12 cellular contexts compared by ENCODE assay signal in the genomic region with DNA sequence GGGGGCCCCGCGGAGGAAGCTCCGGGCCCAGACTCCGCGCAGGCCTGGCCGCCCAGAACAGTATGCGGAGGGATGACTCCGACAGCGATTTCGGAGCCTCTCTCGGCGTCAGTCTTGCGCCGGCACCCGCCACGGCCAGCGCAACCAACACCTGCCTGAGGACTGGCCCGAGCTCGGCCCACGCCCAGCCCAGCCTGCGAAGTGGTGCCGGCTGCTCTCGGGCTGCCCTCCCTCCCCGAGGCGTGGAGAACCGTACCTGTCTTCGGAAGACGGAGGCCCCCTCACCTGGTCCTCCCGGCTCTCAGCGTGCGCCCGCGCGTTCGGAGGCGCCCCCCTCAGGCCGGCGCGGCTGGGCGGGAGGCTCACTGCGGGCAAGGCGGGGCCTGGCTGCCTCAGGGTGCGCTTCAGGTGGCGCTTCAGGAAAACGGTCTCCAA. TPM values are rescaled to one million over a fixed set of nuclear protein-coding genes. Genes with fewer than 3 reads are reported as not detected.
DNase-seq lines count a peak whose midpoint lies in the region; TF ChIP-seq lines count a peak whose summit lies in the region.
"Had no signal": no experiment of that assay in that cellular context is flagged by ENCODE, and none has a peak within 500 bp of the region (broad histone marks: within the 10 kb centered on the region; RNA-seq: fewer than 3 reads in every experiment).

A gene with protein sequence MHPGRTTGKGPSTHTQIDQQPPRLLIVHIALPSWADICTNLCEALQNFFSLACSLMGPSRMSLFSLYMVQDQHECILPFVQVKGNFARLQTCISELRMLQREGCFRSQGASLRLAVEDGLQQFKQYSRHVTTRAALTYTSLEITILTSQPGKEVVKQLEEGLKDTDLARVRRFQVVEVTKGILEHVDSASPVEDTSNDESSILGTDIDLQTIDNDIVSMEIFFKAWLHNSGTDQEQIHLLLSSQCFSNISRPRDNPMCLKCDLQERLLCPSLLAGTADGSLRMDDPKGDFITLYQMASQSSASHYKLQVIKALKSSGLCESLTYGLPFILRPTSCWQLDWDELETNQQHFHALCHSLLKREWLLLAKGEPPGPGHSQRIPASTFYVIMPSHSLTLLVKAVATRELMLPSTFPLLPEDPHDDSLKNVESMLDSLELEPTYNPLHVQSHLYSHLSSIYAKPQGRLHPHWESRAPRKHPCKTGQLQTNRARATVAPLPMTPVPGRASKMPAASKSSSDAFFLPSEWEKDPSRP (minus strand): TSS at position 322 of the 435 bp plus-strand sequence. CDS start 8,055 bp downstream, outside the sequence.

- H3K27ac ChIP-seq in mesendoderm (ENCODE audit: low read depth, low read length), result no peak within 1 kb of the TSS
- no peak within 1 kb of the TSS for H3K27ac ChIP-seq in effector memory CD4-positive, alpha-beta T cell (ENCODE audit: insufficient read depth, low read length, poor library complexity, severe bottlenecking)
- H3K27ac ChIP-seq: epithelial cell of prostate, prostate gland had no signal

- H3K23ac ChIP-seq in mesendoderm (ENCODE audit: low read length), result no peak within 1 kb of the TSS

- no peaks in the 10 kb centered on the region for H3K79me2 ChIP-seq in mesendoderm (ENCODE audit: control insufficient read depth, insufficient read depth, low read length)

- H2AK5ac ChIP-seq in mesendoderm (ENCODE audit: low read length), result no peak within 1 kb of the TSS

- no peak within 1 kb of the TSS for H2BK5ac ChIP-seq in mesendoderm (ENCODE audit: low read length)

- no peak within 1 kb of the TSS for H3K18ac ChIP-seq in mesendoderm (ENCODE audit: low read length)

- H3K9me3 ChIP-seq in effector memory CD4-positive, alpha-beta T cell (ENCODE audit: control insufficient read depth, low read length), result no peaks in the 10 kb centered on the region
- H3K9me3 ChIP-seq: prostate gland had no signal

- DNase-seq in stimulated activated CD4-positive, alpha-beta T cell treated with anti-CD3 and anti-CD28 coated beads, Interleukin-15, amount 100 ng/mL, for 24 hours, result peak; percentile 20
- DNase-seq in stimulated activated CD4-positive, alpha-beta T cell treated with anti-CD3 and anti-CD28 coated beads, Interleukin-12 subunit alpha, Interleukin-12 subunit beta, amount 100 ng/mL, for 4 hours, result no peak
- DNase-seq in ecto neural progenitor cell (ENCODE audit: low spot score) (peak; percentile 58), mesendoderm (peak; percentile 71), posterior vena cava (ENCODE audit: low spot score) (no peak), superior temporal gyrus (ENCODE audit: extremely low spot score) (no peak), HEK293T (ENCODE audit: extremely low spot score) (no peak)
- no peak for DNase-seq in effector memory CD4-positive, alpha-beta T cell
- DNase-seq: CD4-positive, CD25-positive, alpha-beta regulatory T cell; NCI-H524 had no signal

- no peak within 1 kb of the TSS for H4K8ac ChIP-seq in mesendoderm (ENCODE audit: low read depth, low read length)

- H3K36me3 ChIP-seq in mesendoderm (ENCODE audit: control insufficient read depth, insufficient read depth, low read length), result no peaks in the 10 kb centered on the region
- H3K36me3 ChIP-seq in effector memory CD4-positive, alpha-beta T cell (ENCODE audit: control insufficient read depth, insufficient read depth, low read length), result no peaks in the 10 kb centered on the region
- H3K36me3 ChIP-seq: prostate gland had no signal

- WGBS in mesendoderm (ENCODE audit: extremely low coverage, insufficient coverage, low lambda C conversion rate), result no CpG with 5 or more reads among the region's 45 CpGs

- no peak within 1 kb of the TSS for H2BK120ac ChIP-seq in mesendoderm (ENCODE audit: low read depth, low read length)

- H3K4ac ChIP-seq in mesendoderm (ENCODE audit: low read depth, low read length), result no peak within 1 kb of the TSS

- H4K5ac ChIP-seq in mesendoderm (ENCODE audit: low read length), result no peak within 1 kb of the TSS

- no peaks in the 10 kb centered on the region for H3K79me1 ChIP-seq in mesendoderm (ENCODE audit: low read length)

- H3K9ac ChIP-seq in mesendoderm (ENCODE audit: low read length), result peak within 1 kb of the TSS; percentile 43

- no peak within 1 kb of the TSS for H3K4me3 ChIP-seq in mesendoderm (ENCODE audit: low read length)
- no peak within 1 kb of the TSS for H3K4me3 ChIP-seq in effector memory CD4-positive, alpha-beta T cell (ENCODE audit: insufficient read depth, low read depth, low read length, poor library complexity, severe bottlenecking)

- no peaks in the 10 kb centered on the region for H3K27me3 ChIP-seq in mesendoderm (ENCODE audit: insufficient read depth, low read length, poor library complexity)
- H3K27me3 ChIP-seq in effector memory CD4-positive, alpha-beta T cell (replicated peaks; ENCODE audit: control insufficient read depth, insufficient read depth, low read length, poor library complexity, severe bottlenecking), result no peaks in the 10 kb centered on the region

- peak within 1 kb of the TSS; percentile 19 for H3K4me2 ChIP-seq in mesendoderm (ENCODE audit: low read length)

- peak within 1 kb of the TSS; percentile 73 for H3K56ac ChIP-seq in mesendoderm (ENCODE audit: low read length)

- intact Hi-C loops in posterior vena cava (cut with DNase I), result no loop called here

- CTCF ChIA-PET in HEK293T (lab: Yijun Ruan, JAX), result no interaction called here

- POLR2A ChIA-PET in HEK293T (lab: Yijun Ruan, JAX), result no interaction called here

- no peaks in the 10 kb centered on the region for H3K4me1 ChIP-seq in mesendoderm (ENCODE audit: control insufficient read depth, low read depth, low read length)
- no peaks in the 10 kb centered on the region for H3K4me1 ChIP-seq in effector memory CD4-positive, alpha-beta T cell (ENCODE audit: control insufficient read depth, insufficient read depth, low read length, poor library complexity, severe bottlenecking)
- H3K4me1 ChIP-seq: prostate gland had no signal

- no peak within 1 kb of the TSS for H2BK15ac ChIP-seq in mesendoderm (replicated peaks; ENCODE audit: low read depth)

TF ChIP-seq in HEK293T, 16 proteins besides CTCF, POLR2A, EP300 and RAD21:
- TF ChIP-seq L3MBTL2 (conservative IDR thresholded peaks at IDR 0.05) (no peak), ZNF384 (IDR thresholded peaks at IDR 0.05) (no peak), SUZ12 (IDR thresholded peaks at IDR 0.05) (no peak), LEF1 (IDR thresholded peaks at IDR 0.05; ENCODE audit: borderline replicate concordance) (no peak), HDGF (IDR thresholded peaks at IDR 0.05; ENCODE audit: borderline replicate concordance) (no peak), NFRKB (IDR thresholded peaks at IDR 0.05) (no peak), BHLHE40 (IDR thresholded peaks at IDR 0.05; ENCODE audit: borderline replicate concordance) (no peak), FOXA1 (IDR thresholded peaks at IDR 0.05) (no peak), CTBP1 (IDR thresholded peaks at IDR 0.05; ENCODE audit: borderline replicate concordance) (no peak), ELF4 (IDR thresholded peaks at IDR 0.05) (no peak), FOXK2 (IDR thresholded peaks at IDR 0.05) (no peak), ARNT (IDR thresholded peaks at IDR 0.05) (no peak), FOXM1 (IDR thresholded peaks at IDR 0.05; ENCODE audit: borderline replicate concordance) (no peak)
- TF ChIP-seq, protein P1, sequence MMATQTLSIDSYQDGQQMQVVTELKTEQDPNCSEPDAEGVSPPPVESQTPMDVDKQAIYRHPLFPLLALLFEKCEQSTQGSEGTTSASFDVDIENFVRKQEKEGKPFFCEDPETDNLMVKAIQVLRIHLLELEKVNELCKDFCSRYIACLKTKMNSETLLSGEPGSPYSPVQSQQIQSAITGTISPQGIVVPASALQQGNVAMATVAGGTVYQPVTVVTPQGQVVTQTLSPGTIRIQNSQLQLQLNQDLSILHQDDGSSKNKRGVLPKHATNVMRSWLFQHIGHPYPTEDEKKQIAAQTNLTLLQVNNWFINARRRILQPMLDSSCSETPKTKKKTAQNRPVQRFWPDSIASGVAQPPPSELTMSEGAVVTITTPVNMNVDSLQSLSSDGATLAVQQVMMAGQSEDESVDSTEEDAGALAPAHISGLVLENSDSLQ (IDR thresholded peaks at IDR 0.05), result no peak

RNA-seq across cellular contexts. Expression of the gene that starts here (rescaled TPM):
- 2.0 TPM for polyA plus RNA-seq in mesendoderm (2013, experiment 1 of 2)
- 2.0 TPM for polyA plus RNA-seq in mesendoderm (2013, experiment 2 of 2)
- total RNA-seq in posterior vena cava, result under 1 TPM in 1 of 2 donors, not detected in 1; 0.19 TPM
- total RNA-seq: CD4-positive, CD25-positive, alpha-beta regulatory T cell had no signal
- polyA plus RNA-seq: CD4-positive, CD25-positive, alpha-beta regulatory T cell had no signal

Comparison
In these comparisons a context has a peak if more than half of its experiments do, and no peak if none do; other contexts are left out.
1. DNase-seq: peak in stimulated activated CD4-positive, alpha-beta T cell treated with anti-CD3 and anti-CD28 coated beads, Interleukin-15, amount 100 ng/mL, for 24 hours (single experiment), ecto neural progenitor cell (single experiment) and mesendoderm (single experiment); none in stimulated activated CD4-positive, alpha-beta T cell treated with anti-CD3 and anti-CD28 coated beads, Interleukin-12 subunit alpha, Interleukin-12 subunit beta, amount 100 ng/mL, for 4 hours (single experiment), posterior vena cava (single experiment), effector memory CD4-positive, alpha-beta T cell (0 of 3), superior temporal gyrus (single experiment) and HEK293T (single experiment).